In genomic region chr10:69655124-69655867, GRCh38 we compare ENCODE assay signal across 17 cellular contexts. TPM values are rescaled to one million over a fixed set of nuclear protein-coding genes. Genes with fewer than 3 reads are reported as not detected.
"Had no signal": no experiment of that assay in that cellular context is flagged by ENCODE, and none has a peak within 500 bp of the region (broad histone marks: within the 10 kb centered on the region; RNA-seq: fewer than 3 reads in every experiment).

No MANE protein-coding gene starts in this region.

- H3K4me3 ChIP-seq: coronary artery, pancreas, sigmoid colon, thoracic aorta, upper lobe of left lung had no signal

- DNase-seq: activated CD4-positive, alpha-beta T cell treated with anti-CD3 and anti-CD28 coated beads, Interleukin-2, amount 10 ng/mL, durations not matched to agents 7 days and 5 days; activated CD8-positive, alpha-beta memory T cell treated with anti-CD3 and anti-CD28 coated beads, Interleukin-2, amount 50 U/mL, for 4 hours; activated effector memory CD4-positive, alpha-beta T cell treated with Interleukin-2 at 50 U/mL for 16 hours; activated naive CD4-positive, alpha-beta T cell treated with anti-CD3 and anti-CD28 coated beads, Interleukin-2, amount 50 U/mL, for 16 hours; activated T-cell treated with anti-CD3 and anti-CD28 coated beads, Interleukin-2, amount 50 U/mL, for 48 hours; aorta; brain microvascular endothelial cell; hypothalamus; sigmoid colon; stimulated activated CD4-positive, alpha-beta T cell treated with anti-CD3 and anti-CD28 coated beads, Interleukin-4, amount 100 ng/mL, for 4 hours; T1000 had no signal

- H3K27ac ChIP-seq: brain microvascular endothelial cell, coronary artery, pancreas, sigmoid colon, thoracic aorta, upper lobe of left lung had no signal

- H3K9me3 ChIP-seq: pancreas, sigmoid colon, thoracic aorta, upper lobe of left lung had no signal

- H3K4me1 ChIP-seq: pancreas, sigmoid colon had no signal

- H3K27me3 ChIP-seq: brain microvascular endothelial cell, pancreas, upper lobe of left lung had no signal

- H3K36me3 ChIP-seq: brain microvascular endothelial cell, pancreas, sigmoid colon, thoracic aorta, upper lobe of left lung had no signal

- ATAC-seq: activated CD4-positive, CD25-positive, alpha-beta regulatory T cell treated with anti-CD3 and anti-CD28 coated beads, Interleukin-2, amount 50 U/mL, for 24 hours; pancreas had no signal

RNA-seq across cellular contexts. Expression of gene FAM241B, which starts 25.2 kb away (rescaled TPM):
- total RNA-seq: mononuclear cell had no signal
